1 cellular context compared by ENCODE assay signal in the genomic region with DNA sequence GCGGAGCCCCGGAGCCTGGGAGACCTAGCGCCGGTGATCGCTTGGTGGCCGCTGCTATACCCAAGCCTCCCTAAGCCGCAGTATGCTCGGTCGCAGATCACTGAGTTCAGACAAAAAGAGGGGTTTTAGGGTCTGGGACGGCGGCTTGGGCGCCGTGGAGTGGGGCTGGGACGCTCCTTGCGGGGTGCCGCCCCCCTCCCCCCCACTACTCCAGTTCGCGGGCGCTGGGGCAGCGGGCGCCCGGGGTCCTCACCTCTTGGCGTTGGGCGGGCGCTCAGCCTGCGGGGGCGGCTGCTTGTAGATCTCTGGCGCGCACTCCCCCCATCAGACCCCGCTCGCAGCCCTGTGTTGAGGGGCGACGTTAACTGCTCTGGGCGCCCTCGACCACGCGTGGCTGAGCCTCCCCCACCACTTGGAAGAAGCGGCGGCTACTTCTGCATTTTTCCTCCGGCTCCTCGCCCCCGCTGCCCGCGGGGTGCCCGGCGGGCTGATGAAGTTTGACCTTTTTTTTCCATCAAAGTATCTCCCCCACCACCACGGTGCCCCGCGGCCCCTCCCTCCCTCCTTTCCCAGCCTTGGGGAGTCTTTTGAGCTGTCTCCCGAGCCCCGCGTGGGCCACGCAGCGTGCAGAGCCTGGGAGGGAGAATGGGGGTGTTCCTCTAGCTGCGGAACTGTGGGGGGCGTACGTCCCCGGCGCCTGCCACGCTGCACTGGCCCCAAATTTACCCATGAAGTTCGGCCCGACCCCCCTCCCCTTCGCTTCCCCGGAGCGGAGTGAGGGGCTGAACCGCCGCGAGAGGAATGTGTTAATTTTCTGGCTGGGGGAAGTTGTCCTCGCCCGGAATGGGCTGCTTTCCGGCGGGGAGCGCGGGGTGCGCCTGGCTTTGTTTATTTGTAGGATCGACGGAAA.
TF ChIP-seq lines count a peak whose summit lies in the region.

No MANE protein-coding gene starts in this region.

TF ChIP-seq in GM12878, 131 proteins besides CTCF, POLR2A, EP300 and RAD21:
- TF ChIP-seq SREBF2 (IDR thresholded peaks at IDR 0.05; ENCODE audit: low read length) (no peak), TAF1 (IDR thresholded peaks at IDR 0.05; ENCODE audit: borderline replicate concordance, low read depth, low read length) (0 out of 2 replicates have a peak, but pooled peaks have one; percentile 11), EGR1 (IDR thresholded peaks at IDR 0.05; ENCODE audit: borderline replicate concordance in 1 of 2, low read depth in 2 of 2, low read length in 2 of 2) (peak in 1 of 2 experiments; percentile 88; a peak in 2 of 3 replicates), NBN (IDR thresholded peaks at IDR 0.05) (0 out of 2 replicates have a peak, but pooled peaks have one; percentile 12), MXI1 (IDR thresholded peaks at IDR 0.05; ENCODE audit: low read depth, low read length) (peak; percentile 38; the same call in 1 of the 2 replicates), LARP7 (IDR thresholded peaks at IDR 0.05) (peak; percentile 22; the same call in 1 of the 2 replicates), DPF2 (IDR thresholded peaks at IDR 0.05) (peak; percentile 73), TARDBP (IDR thresholded peaks at IDR 0.05; ENCODE audit: borderline replicate concordance) (0 out of 2 replicates have a peak, but pooled peaks have one; percentile 49), NFXL1 (IDR thresholded peaks at IDR 0.05; ENCODE audit: borderline replicate concordance) (no peak), SIN3A (IDR thresholded peaks at IDR 0.05; ENCODE audit: low read depth, low read length) (peak; percentile 8; the same call in 1 of the 2 replicates), SPI1 (IDR thresholded peaks at IDR 0.05; ENCODE audit: borderline replicate concordance, insufficient read depth, low read depth, low read length) (peak; percentile 14; the same call in 1 of the 2 replicates), CREM (IDR thresholded peaks at IDR 0.05; ENCODE audit: low read depth) (0 out of 2 replicates have a peak, but pooled peaks have one; percentile 6), IKZF1 (conservative IDR thresholded peaks at IDR 0.05) (peak; percentile 61), PAX5 (IDR thresholded peaks at IDR 0.05; ENCODE audit: borderline replicate concordance, low read depth, low read length) (peak; percentile 40; the same call in 1 of the 2 replicates), CEBPB (IDR thresholded peaks at IDR 0.05; ENCODE audit: borderline replicate concordance in 1 of 2, low read depth in 2 of 2, low read length in 2 of 2) (no peak), CREB1 (IDR thresholded peaks at IDR 0.05; ENCODE audit: low read depth) (no peak), IKZF2 (IDR thresholded peaks at IDR 0.05) (peak; percentile 10 to 23; a peak in 1 of 4 replicates), BHLHE40 (IDR thresholded peaks at IDR 0.05; ENCODE audit: borderline replicate concordance in 1 of 2, low read depth in 2 of 2, low read length in 1 of 2) (peak in 1 of 2 experiments; percentile 8; a peak in 1 of 4 replicates)
- TF ChIP-seq, protein P1, sequence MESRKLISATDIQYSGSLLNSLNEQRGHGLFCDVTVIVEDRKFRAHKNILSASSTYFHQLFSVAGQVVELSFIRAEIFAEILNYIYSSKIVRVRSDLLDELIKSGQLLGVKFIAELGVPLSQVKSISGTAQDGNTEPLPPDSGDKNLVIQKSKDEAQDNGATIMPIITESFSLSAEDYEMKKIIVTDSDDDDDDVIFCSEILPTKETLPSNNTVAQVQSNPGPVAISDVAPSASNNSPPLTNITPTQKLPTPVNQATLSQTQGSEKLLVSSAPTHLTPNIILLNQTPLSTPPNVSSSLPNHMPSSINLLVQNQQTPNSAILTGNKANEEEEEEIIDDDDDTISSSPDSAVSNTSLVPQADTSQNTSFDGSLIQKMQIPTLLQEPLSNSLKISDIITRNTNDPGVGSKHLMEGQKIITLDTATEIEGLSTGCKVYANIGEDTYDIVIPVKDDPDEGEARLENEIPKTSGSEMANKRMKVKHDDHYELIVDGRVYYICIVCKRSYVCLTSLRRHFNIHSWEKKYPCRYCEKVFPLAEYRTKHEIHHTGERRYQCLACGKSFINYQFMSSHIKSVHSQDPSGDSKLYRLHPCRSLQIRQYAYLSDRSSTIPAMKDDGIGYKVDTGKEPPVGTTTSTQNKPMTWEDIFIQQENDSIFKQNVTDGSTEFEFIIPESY (IDR thresholded peaks at IDR 0.05) = no peak
- TF ChIP-seq, protein P2, sequence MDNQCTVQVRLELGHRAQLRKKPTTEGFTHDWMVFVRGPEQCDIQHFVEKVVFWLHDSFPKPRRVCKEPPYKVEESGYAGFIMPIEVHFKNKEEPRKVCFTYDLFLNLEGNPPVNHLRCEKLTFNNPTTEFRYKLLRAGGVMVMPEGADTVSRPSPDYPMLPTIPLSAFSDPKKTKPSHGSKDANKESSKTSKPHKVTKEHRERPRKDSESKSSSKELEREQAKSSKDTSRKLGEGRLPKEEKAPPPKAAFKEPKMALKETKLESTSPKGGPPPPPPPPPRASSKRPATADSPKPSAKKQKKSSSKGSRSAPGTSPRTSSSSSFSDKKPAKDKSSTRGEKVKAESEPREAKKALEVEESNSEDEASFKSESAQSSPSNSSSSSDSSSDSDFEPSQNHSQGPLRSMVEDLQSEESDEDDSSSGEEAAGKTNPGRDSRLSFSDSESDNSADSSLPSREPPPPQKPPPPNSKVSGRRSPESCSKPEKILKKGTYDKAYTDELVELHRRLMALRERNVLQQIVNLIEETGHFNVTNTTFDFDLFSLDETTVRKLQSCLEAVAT (IDR thresholded peaks at IDR 0.05) = 0 out of 2 replicates have a peak, but pooled peaks have one; percentile 51
- TF ChIP-seq, protein P3, sequence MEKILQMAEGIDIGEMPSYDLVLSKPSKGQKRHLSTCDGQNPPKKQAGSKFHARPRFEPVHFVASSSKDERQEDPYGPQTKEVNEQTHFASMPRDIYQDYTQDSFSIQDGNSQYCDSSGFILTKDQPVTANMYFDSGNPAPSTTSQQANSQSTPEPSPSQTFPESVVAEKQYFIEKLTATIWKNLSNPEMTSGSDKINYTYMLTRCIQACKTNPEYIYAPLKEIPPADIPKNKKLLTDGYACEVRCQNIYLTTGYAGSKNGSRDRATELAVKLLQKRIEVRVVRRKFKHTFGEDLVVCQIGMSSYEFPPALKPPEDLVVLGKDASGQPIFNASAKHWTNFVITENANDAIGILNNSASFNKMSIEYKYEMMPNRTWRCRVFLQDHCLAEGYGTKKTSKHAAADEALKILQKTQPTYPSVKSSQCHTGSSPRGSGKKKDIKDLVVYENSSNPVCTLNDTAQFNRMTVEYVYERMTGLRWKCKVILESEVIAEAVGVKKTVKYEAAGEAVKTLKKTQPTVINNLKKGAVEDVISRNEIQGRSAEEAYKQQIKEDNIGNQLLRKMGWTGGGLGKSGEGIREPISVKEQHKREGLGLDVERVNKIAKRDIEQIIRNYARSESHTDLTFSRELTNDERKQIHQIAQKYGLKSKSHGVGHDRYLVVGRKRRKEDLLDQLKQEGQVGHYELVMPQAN (conservative IDR thresholded peaks at IDR 0.05) = peak; percentile 38; the same call in 1 of the 2 replicates
